Comparison of ENCODE assay signal across 8 cellular contexts in genomic region chr1:100353988-100354387, GRCh38.
DNase-seq lines count a peak whose midpoint lies in the region; ATAC-seq and TF ChIP-seq lines count a peak whose summit lies in the region.

No MANE protein-coding gene starts in this region.

- peaks cover 17% of the 10 kb centered on the region for H3K36me3 Mint-ChIP-seq in nephron progenitor cell (ENCODE audit: low read depth)

- no peaks in the 10 kb centered on the region for H3K27me3 Mint-ChIP-seq in nephron progenitor cell (ENCODE audit: low read depth, poor library complexity)

- H3K4me1 Mint-ChIP-seq in nephron progenitor cell: peaks cover 41% of the 10 kb centered on the region

- no peak overlapping the region for H3K27ac ChIP-seq in coronary artery

- peak overlapping the region; percentile 98 for H3K27ac Mint-ChIP-seq in nephron progenitor cell

- DNase-seq in DMS53 treated with DMSO at 0.1 percent for 48 hours (lab: John Stamatoyannopoulos, UW; ENCODE audit: unreplicated experiment) (peak; percentile 73), NAMALWA (ENCODE audit: low spot score) (peak; percentile 15), coronary artery (ENCODE audit: low spot score) (no peak), nephron progenitor cell (peak; percentile 11), activated gamma-delta T cell (lab: John Stamatoyannopoulos, UW) (no peak)

- H3K4me3 Mint-ChIP-seq in nephron progenitor cell: peak overlapping the region; percentile 92

- H3K9me3 Mint-ChIP-seq in nephron progenitor cell: no peaks in the 10 kb centered on the region

- no peak for TF ChIP-seq CTCF in coronary artery (IDR thresholded peaks at IDR 0.05)
- TF ChIP-seq CTCF in nephron progenitor cell (IDR thresholded peaks at IDR 0.05): no peak

- peak overlapping the region; percentile 93 for H3K4me3 ChIP-seq in coronary artery

- ATAC-seq in GM21360 (IDR thresholded peaks at IDR 0.05; ENCODE audit: unreplicated experiment): no peak
- no peak for ATAC-seq in HG03520 (IDR thresholded peaks at IDR 0.05; ENCODE audit: unreplicated experiment)
- no peak for ATAC-seq in GM19452 (IDR thresholded peaks at IDR 0.05; ENCODE audit: unreplicated experiment)

Comparison
In these comparisons a context has a peak if more than half of its experiments do, and no peak if none do; other contexts are left out.
1. DNase-seq: peak in DMS53 treated with DMSO at 0.1 percent for 48 hours (single experiment), NAMALWA (single experiment) and nephron progenitor cell (single experiment); none in coronary artery (single experiment) and activated gamma-delta T cell (single experiment).